2 cellular contexts compared by ENCODE assay signal in the genomic region with DNA sequence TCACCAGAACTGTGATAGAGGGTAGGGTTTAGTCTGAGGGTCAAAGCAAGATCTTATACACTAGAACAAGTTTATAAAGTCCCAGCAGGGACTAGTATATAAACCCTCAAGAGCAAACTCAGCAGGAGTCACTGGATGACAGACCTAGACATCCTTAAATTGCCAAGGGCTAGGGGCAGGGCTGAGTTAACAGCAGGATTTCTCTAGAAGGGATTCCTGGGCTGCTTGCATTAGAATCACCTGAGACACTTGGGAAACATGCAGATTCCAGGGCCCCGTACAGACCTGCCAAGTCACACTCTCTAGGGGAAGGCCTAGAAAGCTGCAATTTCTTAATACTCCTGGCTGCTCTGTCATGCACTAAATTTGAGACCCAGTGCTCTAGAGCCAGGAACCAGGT.
TF ChIP-seq lines count a peak whose summit lies in the region.

No MANE protein-coding gene starts in this region.

TF ChIP-seq in GM23338, 12 proteins besides CTCF, POLR2A, EP300 and RAD21:
- TF ChIP-seq ZNF331 (CRISPR knock-in tag; IDR thresholded peaks at IDR 0.05; ENCODE audit: low read depth) (no peak), EZH2phosphoT487 (IDR thresholded peaks at IDR 0.05; ENCODE audit: unreplicated experiment) (no peak), ZNF114 (CRISPR knock-in tag; IDR thresholded peaks at IDR 0.05) (no peak), CREB1 (CRISPR knock-in tag; IDR thresholded peaks at IDR 0.05; ENCODE audit: low read depth) (no peak), STAT1 (IDR thresholded peaks at IDR 0.05; ENCODE audit: unreplicated experiment) (no peak), EZH2 (IDR thresholded peaks at IDR 0.05; ENCODE audit: low read depth, unreplicated experiment) (no peak), POLR2AphosphoS5 (IDR thresholded peaks at IDR 0.05; ENCODE audit: low read depth) (no peak), NANOG (IDR thresholded peaks at IDR 0.05; ENCODE audit: borderline replicate concordance) (no peak)
- TF ChIP-seq, protein P1, sequence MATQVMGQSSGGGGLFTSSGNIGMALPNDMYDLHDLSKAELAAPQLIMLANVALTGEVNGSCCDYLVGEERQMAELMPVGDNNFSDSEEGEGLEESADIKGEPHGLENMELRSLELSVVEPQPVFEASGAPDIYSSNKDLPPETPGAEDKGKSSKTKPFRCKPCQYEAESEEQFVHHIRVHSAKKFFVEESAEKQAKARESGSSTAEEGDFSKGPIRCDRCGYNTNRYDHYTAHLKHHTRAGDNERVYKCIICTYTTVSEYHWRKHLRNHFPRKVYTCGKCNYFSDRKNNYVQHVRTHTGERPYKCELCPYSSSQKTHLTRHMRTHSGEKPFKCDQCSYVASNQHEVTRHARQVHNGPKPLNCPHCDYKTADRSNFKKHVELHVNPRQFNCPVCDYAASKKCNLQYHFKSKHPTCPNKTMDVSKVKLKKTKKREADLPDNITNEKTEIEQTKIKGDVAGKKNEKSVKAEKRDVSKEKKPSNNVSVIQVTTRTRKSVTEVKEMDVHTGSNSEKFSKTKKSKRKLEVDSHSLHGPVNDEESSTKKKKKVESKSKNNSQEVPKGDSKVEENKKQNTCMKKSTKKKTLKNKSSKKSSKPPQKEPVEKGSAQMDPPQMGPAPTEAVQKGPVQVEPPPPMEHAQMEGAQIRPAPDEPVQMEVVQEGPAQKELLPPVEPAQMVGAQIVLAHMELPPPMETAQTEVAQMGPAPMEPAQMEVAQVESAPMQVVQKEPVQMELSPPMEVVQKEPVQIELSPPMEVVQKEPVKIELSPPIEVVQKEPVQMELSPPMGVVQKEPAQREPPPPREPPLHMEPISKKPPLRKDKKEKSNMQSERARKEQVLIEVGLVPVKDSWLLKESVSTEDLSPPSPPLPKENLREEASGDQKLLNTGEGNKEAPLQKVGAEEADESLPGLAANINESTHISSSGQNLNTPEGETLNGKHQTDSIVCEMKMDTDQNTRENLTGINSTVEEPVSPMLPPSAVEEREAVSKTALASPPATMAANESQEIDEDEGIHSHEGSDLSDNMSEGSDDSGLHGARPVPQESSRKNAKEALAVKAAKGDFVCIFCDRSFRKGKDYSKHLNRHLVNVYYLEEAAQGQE (IDR thresholded peaks at IDR 0.05; ENCODE audit: unreplicated experiment): no peak

TF ChIP-seq in HepG2, 621 proteins besides CTCF, POLR2A, EP300 and RAD21:
- TF ChIP-seq ARID5B (CRISPR knock-in tag; IDR thresholded peaks at IDR 0.05) (no peak), ATF1 (CRISPR knock-in tag; IDR thresholded peaks at IDR 0.05) (no peak), RARG (CRISPR knock-in tag; IDR thresholded peaks at IDR 0.05; ENCODE audit: low read depth) (no peak), ELF4 (CRISPR knock-in tag; IDR thresholded peaks at IDR 0.05; ENCODE audit: borderline replicate concordance) (no peak), HNRNPK (IDR thresholded peaks at IDR 0.05; ENCODE audit: low read depth, low read length, poor library complexity, severe bottlenecking) (no peak), KLF9 (CRISPR knock-in tag; IDR thresholded peaks at IDR 0.05; ENCODE audit: low read depth) (no peak), PCBP1 (IDR thresholded peaks at IDR 0.05; ENCODE audit: borderline replicate concordance, low read depth, low read length) (no peak), ZNF740 (CRISPR knock-in tag; IDR thresholded peaks at IDR 0.05) (no peak), MTA3 (CRISPR knock-in tag; IDR thresholded peaks at IDR 0.05) (no peak), ZFAT (CRISPR knock-in tag; conservative IDR thresholded peaks at IDR 0.05) (no peak), ZNF878 (CRISPR knock-in tag; IDR thresholded peaks at IDR 0.05) (no peak), RARA (CRISPR knock-in tag; IDR thresholded peaks at IDR 0.05) (no peak), KDM2A (CRISPR knock-in tag; IDR thresholded peaks at IDR 0.05; ENCODE audit: borderline replicate concordance, low read depth) (no peak), ZKSCAN8 (CRISPR knock-in tag; IDR thresholded peaks at IDR 0.05; ENCODE audit: borderline replicate concordance) (no peak), MAFF (IDR thresholded peaks at IDR 0.05; ENCODE audit: low read depth, low read length) (no peak)
- TF ChIP-seq, protein P2, sequence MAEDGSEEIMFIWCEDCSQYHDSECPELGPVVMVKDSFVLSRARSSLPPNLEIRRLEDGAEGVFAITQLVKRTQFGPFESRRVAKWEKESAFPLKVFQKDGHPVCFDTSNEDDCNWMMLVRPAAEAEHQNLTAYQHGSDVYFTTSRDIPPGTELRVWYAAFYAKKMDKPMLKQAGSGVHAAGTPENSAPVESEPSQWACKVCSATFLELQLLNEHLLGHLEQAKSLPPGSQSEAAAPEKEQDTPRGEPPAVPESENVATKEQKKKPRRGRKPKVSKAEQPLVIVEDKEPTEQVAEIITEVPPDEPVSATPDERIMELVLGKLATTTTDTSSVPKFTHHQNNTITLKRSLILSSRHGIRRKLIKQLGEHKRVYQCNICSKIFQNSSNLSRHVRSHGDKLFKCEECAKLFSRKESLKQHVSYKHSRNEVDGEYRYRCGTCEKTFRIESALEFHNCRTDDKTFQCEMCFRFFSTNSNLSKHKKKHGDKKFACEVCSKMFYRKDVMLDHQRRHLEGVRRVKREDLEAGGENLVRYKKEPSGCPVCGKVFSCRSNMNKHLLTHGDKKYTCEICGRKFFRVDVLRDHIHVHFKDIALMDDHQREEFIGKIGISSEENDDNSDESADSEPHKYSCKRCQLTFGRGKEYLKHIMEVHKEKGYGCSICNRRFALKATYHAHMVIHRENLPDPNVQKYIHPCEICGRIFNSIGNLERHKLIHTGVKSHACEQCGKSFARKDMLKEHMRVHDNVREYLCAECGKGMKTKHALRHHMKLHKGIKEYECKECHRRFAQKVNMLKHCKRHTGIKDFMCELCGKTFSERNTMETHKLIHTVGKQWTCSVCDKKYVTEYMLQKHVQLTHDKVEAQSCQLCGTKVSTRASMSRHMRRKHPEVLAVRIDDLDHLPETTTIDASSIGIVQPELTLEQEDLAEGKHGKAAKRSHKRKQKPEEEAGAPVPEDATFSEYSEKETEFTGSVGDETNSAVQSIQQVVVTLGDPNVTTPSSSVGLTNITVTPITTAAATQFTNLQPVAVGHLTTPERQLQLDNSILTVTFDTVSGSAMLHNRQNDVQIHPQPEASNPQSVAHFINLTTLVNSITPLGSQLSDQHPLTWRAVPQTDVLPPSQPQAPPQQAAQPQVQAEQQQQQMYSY (CRISPR knock-in tag; IDR thresholded peaks at IDR 0.05): no peak
- TF ChIP-seq, protein P3, sequence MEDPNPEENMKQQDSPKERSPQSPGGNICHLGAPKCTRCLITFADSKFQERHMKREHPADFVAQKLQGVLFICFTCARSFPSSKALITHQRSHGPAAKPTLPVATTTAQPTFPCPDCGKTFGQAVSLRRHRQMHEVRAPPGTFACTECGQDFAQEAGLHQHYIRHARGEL (CRISPR knock-in tag; IDR thresholded peaks at IDR 0.05): no peak
- TF ChIP-seq, protein P4, sequence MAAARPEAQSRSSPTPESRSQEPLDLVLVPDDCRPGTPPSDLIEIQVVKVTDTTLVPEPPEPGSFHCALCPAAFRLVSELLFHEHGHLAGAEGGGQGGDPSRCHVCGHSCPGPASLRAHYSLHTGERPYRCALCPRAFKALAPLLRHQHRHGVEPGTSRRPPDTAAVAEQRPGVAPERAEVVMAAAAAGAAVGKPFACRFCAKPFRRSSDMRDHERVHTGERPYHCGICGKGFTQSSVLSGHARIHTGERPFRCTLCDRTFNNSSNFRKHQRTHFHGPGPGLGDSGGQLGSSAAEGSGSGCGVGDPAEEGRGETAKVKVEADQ (CRISPR knock-in tag; IDR thresholded peaks at IDR 0.05; ENCODE audit: borderline replicate concordance): no peak
- TF ChIP-seq, protein P5, sequence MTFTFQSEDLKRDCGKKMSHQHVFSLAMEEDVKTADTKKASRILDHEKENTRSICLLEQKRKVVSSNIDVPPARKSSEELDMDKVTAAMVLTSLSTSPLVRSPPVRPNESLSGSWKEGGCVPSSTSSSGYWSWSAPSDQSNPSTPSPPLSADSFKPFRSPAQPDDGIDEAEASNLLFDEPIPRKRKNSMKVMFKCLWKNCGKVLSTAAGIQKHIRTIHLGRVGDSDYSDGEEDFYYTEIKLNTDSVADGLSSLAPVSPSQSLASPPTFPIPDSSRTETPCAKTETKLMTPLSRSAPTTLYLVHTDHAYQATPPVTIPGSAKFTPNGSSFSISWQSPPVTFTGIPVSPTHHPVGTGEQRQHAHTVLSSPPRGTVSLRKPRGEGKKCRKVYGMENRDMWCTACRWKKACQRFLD (CRISPR knock-in tag; IDR thresholded peaks at IDR 0.05; ENCODE audit: borderline replicate concordance): no peak
